Comparison of ENCODE assay signal across 7 cellular contexts in genomic region chr5:81751836-81752643, GRCh38. TPM values are rescaled to one million over a fixed set of nuclear protein-coding genes. Genes with fewer than 3 reads are reported as not detected.
DNase-seq lines count a peak whose midpoint lies in the region; FAIRE-seq and TF ChIP-seq lines count a peak whose summit lies in the region.

No MANE protein-coding gene starts in this region.

- no peak for TF ChIP-seq CTCF in brain microvascular endothelial cell (IDR thresholded peaks at IDR 0.05; ENCODE audit: low read depth, low read length, missing control alignments)

- H3K9me3 ChIP-seq in subcutaneous abdominal adipose tissue (ENCODE audit: control insufficient read depth in 5 of 5, low read length in 5 of 5), result no peaks in the 10 kb centered on the region

- DNase-seq in GM12892 (ENCODE audit: insufficient read length) (peak; percentile 27), NCI-H2227 (lab: John Stamatoyannopoulos, UW; ENCODE audit: unreplicated experiment) (peak; percentile 38), brain microvascular endothelial cell (no peak), left kidney (ENCODE audit: low read depth, low spot score) (peak; percentile 65), GOT3 (lab: John Stamatoyannopoulos, UW) (no peak), glomerular visceral epithelial cell (ENCODE audit: extremely low spot score) (no peak)

- H3K9ac ChIP-seq in subcutaneous abdominal adipose tissue (ENCODE audit: low read length in 5 of 5), result peak overlapping the region; percentile 11 to 95 (median 93)

- peak overlapping the region; percentile 58 for H3K4me3 ChIP-seq in brain microvascular endothelial cell (ENCODE audit: low read depth, low read length)
- H3K4me3 ChIP-seq in subcutaneous abdominal adipose tissue (ENCODE audit: low read depth in 1 of 5, low read length in 5 of 5), result peak overlapping the region; percentile 68 to 89 (median 82)

- peaks cover 6 to 51% (median 38%) of the 10 kb centered on the region in 5 donors for H3K4me1 ChIP-seq in subcutaneous abdominal adipose tissue (ENCODE audit: control insufficient read depth in 5 of 5, insufficient read depth in 5 of 5, low read length in 5 of 5)

- TF ChIP-seq POLR2A in GM12892 (IDR thresholded peaks at IDR 0.05; ENCODE audit: low read depth, low read length), result no peak

- H3K27ac ChIP-seq in brain microvascular endothelial cell (peak overlapping the region; percentile 91), subcutaneous abdominal adipose tissue (ENCODE audit: low read depth, low read length) (peak overlapping the region; percentile 88)

- in situ Hi-C loops in brain microvascular endothelial cell (cut with HindIII; ENCODE audit: low pct_ligation_motif_present, low sequenced_read_pairs), result no loop called here

- peak; percentile 60 for FAIRE-seq in GM12892 (lab: Jason Lieb, UNC)

- H3K27me3 ChIP-seq in brain microvascular endothelial cell (replicated peaks), result no peaks in the 10 kb centered on the region
- H3K27me3 ChIP-seq in subcutaneous abdominal adipose tissue (ENCODE audit: control insufficient read depth in 5 of 5, insufficient read depth in 4 of 5, low read length in 5 of 5), result no peaks in the 10 kb centered on the region

- H3K36me3 ChIP-seq in brain microvascular endothelial cell (replicated peaks) (no peaks in the 10 kb centered on the region), subcutaneous abdominal adipose tissue (ENCODE audit: control insufficient read depth in 5 of 5, insufficient read depth in 5 of 5, low read length in 5 of 5) (no peaks in the 10 kb centered on the region)

RNA-seq across cellular contexts. Expression of gene SSBP2, which starts 1.1 kb away (rescaled TPM):
- polyA plus RNA-seq in GM12892 (2012; ENCODE audit: missing spikeins), result 63.9 TPM

Comparison
In these comparisons a context has a peak if more than half of its experiments do, and no peak if none do; other contexts are left out.
1. DNase-seq: peak in GM12892 (single experiment), NCI-H2227 (single experiment) and left kidney (single experiment); none in brain microvascular endothelial cell (single experiment), GOT3 (single experiment) and glomerular visceral epithelial cell (single experiment).